Comparison of ENCODE assay signal across 9 cellular contexts in genomic region chr1:35539824-35540261, GRCh38. TPM values are rescaled to one million over a fixed set of nuclear protein-coding genes. Genes with fewer than 3 reads are reported as not detected.
A peak's percentile ranks its signal among the peaks of the same experiment; 100 is the strongest.
DNase-seq lines count a peak whose midpoint lies in the region; ATAC-seq and TF ChIP-seq lines count a peak whose summit lies in the region.
"Had no signal": no experiment of that assay in that cellular context is flagged by ENCODE, and none has a peak within 500 bp of the region (broad histone marks: within the 10 kb centered on the region; RNA-seq: fewer than 3 reads in every experiment).

No MANE protein-coding gene starts in this region.

- no peaks in the 10 kb centered on the region for H3K27me3 ChIP-seq in uterus
- H3K27me3 ChIP-seq: cardiac muscle cell had no signal

- CTCF ChIA-PET in activated naive CD4-positive, alpha-beta T cell treated with anti-CD3 and anti-CD28 coated beads for 36 hours (lab: Charles Lee) = interaction anchor here (1.0 to 5.9 kb wide), 3 partner anchors 16 to 89 kb away, joined by 3 to 45 read pairs (median 5); no protein-coding TSS in a partner anchor
- CTCF ChIA-PET in activated B cell treated with CpG ODN at 0.5 μM for 24 hours (lab: Charles Lee) = interaction anchor here (0.9 kb wide), 1 partner anchor 89 kb away, joined by 3 read pairs; no protein-coding TSS in a partner anchor

- H3K4me3 Mint-ChIP-seq in activated naive CD4-positive, alpha-beta T cell treated with anti-CD3 and anti-CD28 coated beads for 36 hours = peak overlapping the region; percentile 70
- H3K4me3 Mint-ChIP-seq in activated B cell treated with CpG ODN at 0.5 μM for 24 hours = peak overlapping the region; percentile 15

- peak; percentile 58 for ATAC-seq in activated B cell treated with CpG ODN at 0.5 μM for 24 hours (ENCODE audit: low read depth)
- ATAC-seq in left ventricle myocardium superior = peak; percentile 66
- no peak for ATAC-seq in HG03378 (IDR thresholded peaks at IDR 0.05; ENCODE audit: unreplicated experiment)

- no peaks in the 10 kb centered on the region for H3K36me3 Mint-ChIP-seq in activated naive CD4-positive, alpha-beta T cell treated with anti-CD3 and anti-CD28 coated beads for 36 hours (ENCODE audit: low read depth)
- peaks cover 52% of the 10 kb centered on the region for H3K36me3 Mint-ChIP-seq in activated B cell treated with CpG ODN at 0.5 μM for 24 hours (ENCODE audit: low read depth)

- TF ChIP-seq CTCF in activated B cell treated with CpG ODN at 0.5 μM for 24 hours (IDR thresholded peaks at IDR 0.05) (no peak), uterus (IDR thresholded peaks at IDR 0.05) (no peak)

- peaks cover 0 to 5% of the 10 kb centered on the region in 2 donors for H3K4me1 ChIP-seq in uterus

- peak overlapping the region; percentile 21 to 57 for H3K27ac ChIP-seq in uterus
- H3K27ac ChIP-seq: cardiac muscle cell had no signal

- DNase-seq in activated naive CD4-positive, alpha-beta T cell treated with anti-CD3 and anti-CD28 coated beads for 36 hours = no peak
- no peak for DNase-seq in activated naive CD4-positive, alpha-beta T cell treated with anti-CD3 and anti-CD28 coated beads, Interleukin-2, amount 50 U/mL, for 16 hours
- DNase-seq in activated B cell treated with CpG ODN at 0.5 μM for 24 hours (no peak), left ventricle myocardium superior (no peak), uterus (no peak), cortex of kidney (lab: John Stamatoyannopoulos, UW) (no peak), NCI-H2107 treated with DMSO at 0.1 percent for 48 hours (lab: John Stamatoyannopoulos, UW; ENCODE audit: unreplicated experiment) (no peak)

- peaks cover 80% of the 10 kb centered on the region for H3K4me1 Mint-ChIP-seq in activated naive CD4-positive, alpha-beta T cell treated with anti-CD3 and anti-CD28 coated beads for 36 hours (ENCODE audit: low read depth)
- peaks cover 39% of the 10 kb centered on the region for H3K4me1 Mint-ChIP-seq in activated B cell treated with CpG ODN at 0.5 μM for 24 hours

- peak overlapping the region; percentile 90 for H3K27ac Mint-ChIP-seq in activated naive CD4-positive, alpha-beta T cell treated with anti-CD3 and anti-CD28 coated beads for 36 hours
- H3K27ac Mint-ChIP-seq in activated B cell treated with CpG ODN at 0.5 μM for 24 hours = peak overlapping the region; percentile 81

- no peaks in the 10 kb centered on the region for H3K27me3 Mint-ChIP-seq in activated naive CD4-positive, alpha-beta T cell treated with anti-CD3 and anti-CD28 coated beads for 36 hours (ENCODE audit: low read depth)
- no peaks in the 10 kb centered on the region for H3K27me3 Mint-ChIP-seq in activated B cell treated with CpG ODN at 0.5 μM for 24 hours

- intact Hi-C loops in activated naive CD4-positive, alpha-beta T cell treated with anti-CD3 and anti-CD28 coated beads for 36 hours (cut with micrococcal nuclease) = loop anchor here (1.0 to 5.0 kb wide), 4 partner anchors 17 to 348 kb away; partner anchors contain the start of genes KIAA0319L, NCDN and SFPQ
- intact Hi-C loops in activated B cell treated with CpG ODN at 0.5 μM for 24 hours (cut with micrococcal nuclease) (loop anchor here (2.0 kb wide), 1 partner anchor 17 kb away; the partner anchor contains the start of genes KIAA0319L and NCDN), left ventricle myocardium superior (cut with micrococcal nuclease) (loop anchor here (10.0 kb wide), 1 partner anchor 75 kb away; no protein-coding TSS in a partner anchor), uterus (cut with DNase I; ENCODE audit: low total_unique reads) (no loop called here)

- no peaks in the 10 kb centered on the region for H3K9me3 ChIP-seq in uterus

- H3K9me3 Mint-ChIP-seq in activated naive CD4-positive, alpha-beta T cell treated with anti-CD3 and anti-CD28 coated beads for 36 hours = no peaks in the 10 kb centered on the region
- no peaks in the 10 kb centered on the region for H3K9me3 Mint-ChIP-seq in activated B cell treated with CpG ODN at 0.5 μM for 24 hours

- no peak overlapping the region for H3K4me3 ChIP-seq in uterus
- H3K4me3 ChIP-seq: cardiac muscle cell had no signal

- H3K36me3 ChIP-seq in uterus = no peaks in the 10 kb centered on the region
- H3K36me3 ChIP-seq: cardiac muscle cell had no signal

- POLR2A ChIA-PET in activated B cell treated with CpG ODN at 0.5 μM for 24 hours (lab: Charles Lee) = interaction anchor here (0.6 to 1.9 kb wide), 3 partner anchors 17 to 1939 kb away, joined by 3 to 8 read pairs (median 5); partner anchors contain the start of genes KIAA0319L, NCDN and SFPQ

- TF ChIP-seq POLR2A in uterus (IDR thresholded peaks at IDR 0.05) = no peak

RNA-seq across cellular contexts. Expression of gene KIAA0319L, which starts 17.4 kb away (rescaled TPM):
- 10 to 100 TPM; 22.6 to 24.2 TPM for total RNA-seq in activated naive CD4-positive, alpha-beta T cell treated with anti-CD3 and anti-CD28 coated beads for 36 hours
- total RNA-seq in activated B cell treated with CpG ODN at 0.5 μM for 24 hours (43.3 and 59.1 TPM in 2 replicates), left ventricle myocardium superior (77.9 TPM), uterus (10 to 100 TPM; 27.6 to 72.1 (median 53.8) TPM)

RNA-seq across cellular contexts. Expression of gene NCDN, which starts 17.8 kb away (rescaled TPM):
- 10 to 100 TPM; 12.1 to 13.4 TPM for total RNA-seq in activated naive CD4-positive, alpha-beta T cell treated with anti-CD3 and anti-CD28 coated beads for 36 hours
- total RNA-seq in activated B cell treated with CpG ODN at 0.5 μM for 24 hours (15.2 and 18.4 TPM in 2 replicates), left ventricle myocardium superior (24.5 TPM), uterus (10 to 100 TPM in 2 of 4 donors, 1 to 10 TPM in 2; 4.4 to 29.9 (median 17.0) TPM)

RNA-seq across cellular contexts. Expression of gene TFAP2E, which starts 33.3 kb away (rescaled TPM):
- total RNA-seq in activated naive CD4-positive, alpha-beta T cell treated with anti-CD3 and anti-CD28 coated beads for 36 hours = under 1 TPM; 0.19 to 0.27 TPM
- total RNA-seq in activated B cell treated with CpG ODN at 0.5 μM for 24 hours (1.9 and 2.0 TPM in 2 replicates), left ventricle myocardium superior (0.37 TPM), uterus (1 to 10 TPM in 1 of 4 donors, under 1 TPM in 1, not detected in 2; 0.97 to 3.6 TPM)
